26 cellular contexts compared by ENCODE assay signal in the genomic region with DNA sequence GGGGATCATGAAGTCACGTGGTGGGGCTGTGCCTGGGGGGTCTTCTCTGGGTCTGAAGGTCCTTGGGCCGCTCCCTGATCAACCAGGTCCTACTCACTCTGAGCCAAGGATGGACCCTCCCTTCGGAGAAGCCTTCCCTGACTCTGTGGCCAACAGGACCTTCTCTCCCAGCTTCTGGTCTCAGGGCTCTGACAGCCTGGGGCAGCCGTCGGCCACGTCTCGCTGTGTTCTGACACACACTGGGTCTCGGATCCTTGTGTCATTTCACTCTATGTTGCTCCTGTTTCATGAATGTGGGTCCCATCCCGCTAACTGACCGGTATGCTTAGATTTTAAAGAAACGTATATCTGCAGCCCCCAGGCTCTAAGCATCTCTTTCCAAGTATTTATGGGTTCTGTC.
DNase-seq lines count a peak whose midpoint lies in the region; ATAC-seq, FAIRE-seq and TF ChIP-seq lines count a peak whose summit lies in the region.
"Had no signal": no experiment of that assay in that cellular context is flagged by ENCODE, and none has a peak within 500 bp of the region (broad histone marks: within the 10 kb centered on the region; RNA-seq: fewer than 3 reads in every experiment).

No MANE protein-coding gene starts in this region.

- H3K9ac ChIP-seq in GM12878 (ENCODE audit: control insufficient read depth, insufficient read depth, low read length): no peak overlapping the region
- H3K9ac ChIP-seq in kidney (ENCODE audit: low read length in 2 of 2): no peak overlapping the region
- H3K9ac ChIP-seq: BLaER1 had no signal

- no peaks in the 10 kb centered on the region for H4K20me1 ChIP-seq in GM12878 (ENCODE audit: control insufficient read depth, insufficient read depth)

- no peaks in the 10 kb centered on the region for H3K36me3 Mint-ChIP-seq in endothelial cell (ENCODE audit: low read depth, unreplicated experiment)
- no peaks in the 10 kb centered on the region for H3K36me3 Mint-ChIP-seq in stimulated activated memory B cell treated with anti-CD40 and anti-IgM and Interleukin-4, amounts not matched to agents 10 μg/mL and 1 μg/mL and 100 μg/mL, for 72 hours
- H3K36me3 Mint-ChIP-seq: CD14-positive monocyte; CD4-positive, alpha-beta memory T cell; CD4-positive, CD25-positive, alpha-beta regulatory T cell; CD8-positive, alpha-beta memory T cell had no signal

- no peak for DNase-seq in GM12878 (ENCODE audit: low read depth, low spot score)
- DNase-seq in endothelial cell (ENCODE audit: low spot score): no peak
- DNase-seq in kidney: peak; percentile 49
- DNase-seq in activated naive CD4-positive, alpha-beta T cell (lab: John Stamatoyannopoulos, UW): no peak
- DNase-seq: 8988T; ACHN; BE2C; C1 segment of cervical spinal cord; CD4-positive, alpha-beta memory T cell; CD4-positive, CD25-positive, alpha-beta regulatory T cell; CD8-positive, alpha-beta memory T cell; COR-L47; DMS 273 treated with DMSO at 0.1 percent for 48 hours; DMS153; DMS53; DND-41; EL; GDM1 had no signal

- H3K27ac ChIP-seq in GM12878 (ENCODE audit: control insufficient read depth, insufficient read depth): no peak overlapping the region
- H3K27ac ChIP-seq in kidney (ENCODE audit: low read depth in 2 of 2, low read length in 2 of 2): no peak overlapping the region
- H3K27ac ChIP-seq: BLaER1 had no signal

- SMC1A ChIA-PET in GM12878 (lab: Charles Lee; ENCODE audit: uncharacterized antibody, unreplicated experiment): no interaction called here

- no peak for TF ChIP-seq RAD21 in GM12878 (IDR thresholded peaks at IDR 0.05; ENCODE audit: insufficient read depth, low read depth, low read length)

- POLR2A ChIA-PET in GM12878 (lab: Charles Lee): no interaction called here

- TF ChIP-seq CTCF in GM12878 (IDR thresholded peaks at IDR 0.05 in 2 of 3, conservative IDR thresholded peaks at IDR 0.05 in 1 of 3; ENCODE audit: control insufficient read depth in 2 of 3, extremely low read depth in 1 of 3, insufficient read depth in 1 of 3, low read depth in 3 of 3, low read length in 3 of 3) (no peak), endothelial cell (IDR thresholded peaks at IDR 0.05; ENCODE audit: unreplicated experiment) (no peak), kidney (IDR thresholded peaks at IDR 0.05; ENCODE audit: borderline replicate concordance, extremely low read depth, insufficient read depth) (no peak)

- peak overlapping the region; percentile 22 for H3K27ac Mint-ChIP-seq in endothelial cell (ENCODE audit: unreplicated experiment)
- peak overlapping the region; percentile 4 for H3K27ac Mint-ChIP-seq in stimulated activated memory B cell treated with anti-CD40 and anti-IgM and Interleukin-4, amounts not matched to agents 10 μg/mL and 1 μg/mL and 100 μg/mL, for 72 hours
- H3K27ac Mint-ChIP-seq: CD14-positive monocyte; CD4-positive, alpha-beta memory T cell; CD4-positive, CD25-positive, alpha-beta regulatory T cell had no signal

- H3K36me3 ChIP-seq in GM12878 (ENCODE audit: control insufficient read depth in 2 of 2, insufficient read depth in 2 of 2, low read length in 1 of 2) (no peaks in the 10 kb centered on the region), kidney (ENCODE audit: control insufficient read depth in 1 of 2, insufficient read depth in 2 of 2, low read length in 2 of 2) (no peaks in the 10 kb centered on the region)
- H3K36me3 ChIP-seq: BE2C, BLaER1 had no signal

- no TSS peak for BruUV-seq in GM12878 (replicated peaks; lab: Mats Ljungman, UMichigan)

- H2AFZ ChIP-seq in GM12878 (ENCODE audit: control insufficient read depth, low read depth, low read length): no peak overlapping the region

- CTCF ChIA-PET in GM12878 (lab: Yijun Ruan, JAX): no interaction called here

- TF ChIP-seq POLR2A in GM12878 (IDR thresholded peaks at IDR 0.05; ENCODE audit: low read depth, low read length): no peak

- H3K9me3 ChIP-seq in GM12878 (replicated peaks; ENCODE audit: control insufficient read depth, insufficient read depth, low read length): no peaks in the 10 kb centered on the region
- no peaks in the 10 kb centered on the region for H3K9me3 ChIP-seq in kidney (ENCODE audit: control insufficient read depth in 1 of 2, low read length in 2 of 2)
- H3K9me3 ChIP-seq: BE2C, BLaER1 had no signal

- H3K79me2 ChIP-seq in GM12878 (ENCODE audit: control insufficient read depth, insufficient read depth, low read length): no peaks in the 10 kb centered on the region

- no peak overlapping the region for H3K4me3 Mint-ChIP-seq in endothelial cell (ENCODE audit: unreplicated experiment)
- H3K4me3 Mint-ChIP-seq in stimulated activated memory B cell treated with anti-CD40 and anti-IgM and Interleukin-4, amounts not matched to agents 10 μg/mL and 1 μg/mL and 100 μg/mL, for 72 hours: no peak overlapping the region
- H3K4me3 Mint-ChIP-seq: CD14-positive monocyte; CD4-positive, alpha-beta memory T cell; CD4-positive, CD25-positive, alpha-beta regulatory T cell; CD8-positive, alpha-beta memory T cell had no signal

- H3K4me3 ChIP-seq in GM12878 (no peak overlapping the region), kidney (ENCODE audit: low read length in 2 of 2) (no peak overlapping the region)
- H3K4me3 ChIP-seq: BLaER1 had no signal

- no peak overlapping the region for H3K4me2 ChIP-seq in GM12878 (ENCODE audit: control insufficient read depth, insufficient read depth)
- H3K4me2 ChIP-seq: BLaER1 had no signal

- no peak for TF ChIP-seq EP300 in GM12878 (IDR thresholded peaks at IDR 0.05; ENCODE audit: borderline replicate concordance in 1 of 2, control insufficient read depth in 1 of 2, low read depth in 2 of 2, low read length in 2 of 2)

- RAD21 ChIA-PET in GM12878 (lab: Charles Lee; ENCODE audit: unreplicated experiment): no interaction called here

- no peak for ATAC-seq in GM12878
- no peak for ATAC-seq in stimulated activated memory B cell treated with anti-CD40 and anti-IgM and Interleukin-4, amounts not matched to agents 10 μg/mL and 1 μg/mL and 100 μg/mL, for 72 hours
- ATAC-seq in HG03565 (IDR thresholded peaks at IDR 0.05; ENCODE audit: unreplicated experiment): no peak
- ATAC-seq in HG03521 (IDR thresholded peaks at IDR 0.05; ENCODE audit: unreplicated experiment): no peak

- in situ Hi-C loops in GM12878 (cut with MboI): no loop called here

- H3K9me3 Mint-ChIP-seq in endothelial cell (ENCODE audit: unreplicated experiment): no peaks in the 10 kb centered on the region
- no peaks in the 10 kb centered on the region for H3K9me3 Mint-ChIP-seq in stimulated activated memory B cell treated with anti-CD40 and anti-IgM and Interleukin-4, amounts not matched to agents 10 μg/mL and 1 μg/mL and 100 μg/mL, for 72 hours
- H3K9me3 Mint-ChIP-seq: CD14-positive monocyte; CD4-positive, alpha-beta memory T cell; CD8-positive, alpha-beta memory T cell had no signal

- H3K4me1 ChIP-seq in GM12878 (ENCODE audit: control insufficient read depth, insufficient read depth, low read length) (no peaks in the 10 kb centered on the region; the same call in 1 of the 2 replicates), kidney (ENCODE audit: control insufficient read depth in 1 of 2, insufficient read depth in 1 of 2, low read depth in 1 of 2, low read length in 2 of 2) (no peaks in the 10 kb centered on the region)
- H3K4me1 ChIP-seq: BE2C, BLaER1 had no signal

- no peaks in the 10 kb centered on the region; a peak in 1 of 4 replicates for H3K27me3 ChIP-seq in GM12878 (replicated peaks in 1 of 2; ENCODE audit: control insufficient read depth in 2 of 2, insufficient read depth in 2 of 2, low read length in 1 of 2)

- WGBS in GM12878 (ENCODE audit: insufficient coverage, insufficient replicate concordance, low lambda C conversion rate, missing lambda C conversion rate): 11% methylated on average over 11 of the region's 11 CpGs

- FAIRE-seq in GM12878 (lab: Jason Lieb, UNC) (no peak), kidney (lab: Jason Lieb, UNC) (no peak)
- FAIRE-seq: A204.1, GM12891, GM19239 had no signal

- H3K27me3 Mint-ChIP-seq in endothelial cell (ENCODE audit: unreplicated experiment): peaks cover 15% of the 10 kb centered on the region
- peaks cover 85% of the 10 kb centered on the region for H3K27me3 Mint-ChIP-seq in stimulated activated memory B cell treated with anti-CD40 and anti-IgM and Interleukin-4, amounts not matched to agents 10 μg/mL and 1 μg/mL and 100 μg/mL, for 72 hours

- intact Hi-C loops in GM12878 (cut with micrococcal nuclease; ENCODE audit: unreplicated experiment): no loop called here
- intact Hi-C loops in kidney (cut with DNase I): no loop called here

- H3K4me1 Mint-ChIP-seq in endothelial cell (ENCODE audit: unreplicated experiment): peaks cover 10% of the 10 kb centered on the region
- peaks cover 43% of the 10 kb centered on the region for H3K4me1 Mint-ChIP-seq in stimulated activated memory B cell treated with anti-CD40 and anti-IgM and Interleukin-4, amounts not matched to agents 10 μg/mL and 1 μg/mL and 100 μg/mL, for 72 hours
- H3K4me1 Mint-ChIP-seq: CD14-positive monocyte; CD4-positive, alpha-beta memory T cell; CD4-positive, CD25-positive, alpha-beta regulatory T cell; CD8-positive, alpha-beta memory T cell had no signal

TF ChIP-seq in GM12878, 131 proteins besides CTCF, POLR2A, EP300 and RAD21 (continues in another document):
- no peak for TF ChIP-seq SIX5 (IDR thresholded peaks at IDR 0.05; ENCODE audit: low read depth, low read length, severe bottlenecking)
- no peak for TF ChIP-seq KLF5 (IDR thresholded peaks at IDR 0.05; ENCODE audit: partially characterized antibody)
- TF ChIP-seq JUND (IDR thresholded peaks at IDR 0.05; ENCODE audit: low read depth, low read length): no peak
- no peak for TF ChIP-seq MTA3 (IDR thresholded peaks at IDR 0.05; ENCODE audit: borderline replicate concordance, low read length)
- TF ChIP-seq, protein P1, sequence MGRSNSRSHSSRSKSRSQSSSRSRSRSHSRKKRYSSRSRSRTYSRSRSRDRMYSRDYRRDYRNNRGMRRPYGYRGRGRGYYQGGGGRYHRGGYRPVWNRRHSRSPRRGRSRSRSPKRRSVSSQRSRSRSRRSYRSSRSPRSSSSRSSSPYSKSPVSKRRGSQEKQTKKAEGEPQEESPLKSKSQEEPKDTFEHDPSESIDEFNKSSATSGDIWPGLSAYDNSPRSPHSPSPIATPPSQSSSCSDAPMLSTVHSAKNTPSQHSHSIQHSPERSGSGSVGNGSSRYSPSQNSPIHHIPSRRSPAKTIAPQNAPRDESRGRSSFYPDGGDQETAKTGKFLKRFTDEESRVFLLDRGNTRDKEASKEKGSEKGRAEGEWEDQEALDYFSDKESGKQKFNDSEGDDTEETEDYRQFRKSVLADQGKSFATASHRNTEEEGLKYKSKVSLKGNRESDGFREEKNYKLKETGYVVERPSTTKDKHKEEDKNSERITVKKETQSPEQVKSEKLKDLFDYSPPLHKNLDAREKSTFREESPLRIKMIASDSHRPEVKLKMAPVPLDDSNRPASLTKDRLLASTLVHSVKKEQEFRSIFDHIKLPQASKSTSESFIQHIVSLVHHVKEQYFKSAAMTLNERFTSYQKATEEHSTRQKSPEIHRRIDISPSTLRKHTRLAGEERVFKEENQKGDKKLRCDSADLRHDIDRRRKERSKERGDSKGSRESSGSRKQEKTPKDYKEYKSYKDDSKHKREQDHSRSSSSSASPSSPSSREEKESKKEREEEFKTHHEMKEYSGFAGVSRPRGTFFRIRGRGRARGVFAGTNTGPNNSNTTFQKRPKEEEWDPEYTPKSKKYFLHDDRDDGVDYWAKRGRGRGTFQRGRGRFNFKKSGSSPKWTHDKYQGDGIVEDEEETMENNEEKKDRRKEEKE (IDR thresholded peaks at IDR 0.05): no peak
- TF ChIP-seq PML (IDR thresholded peaks at IDR 0.05; ENCODE audit: low read length): no peak
